8 cellular contexts compared by ENCODE assay signal in genomic region chr2:54394392-54394791, GRCh38.
A peak's percentile ranks its signal among the peaks of the same experiment; 100 is the strongest.
DNase-seq lines count a peak whose midpoint lies in the region; ATAC-seq and TF ChIP-seq lines count a peak whose summit lies in the region.

No MANE protein-coding gene starts in this region.

- TF ChIP-seq POLR2A in GM18505 (IDR thresholded peaks at IDR 0.05; ENCODE audit: borderline replicate concordance, extremely low read depth, insufficient read depth, insufficient read length): no peak

- no peak for TF ChIP-seq CTCF in hepatocyte (IDR thresholded peaks at IDR 0.05; ENCODE audit: poor library complexity)

- ATAC-seq in GM18505 (IDR thresholded peaks at IDR 0.05; ENCODE audit: unreplicated experiment) (peak; percentile 68), GM21367 (IDR thresholded peaks at IDR 0.05; ENCODE audit: unreplicated experiment) (peak; percentile 72), HG03520 (IDR thresholded peaks at IDR 0.05; ENCODE audit: unreplicated experiment) (peak; percentile 63), HG03045 (IDR thresholded peaks at IDR 0.05; ENCODE audit: unreplicated experiment) (no peak)

- H3K4me2 ChIP-seq in hepatocyte: no peak overlapping the region

- no peaks in the 10 kb centered on the region for H3K9me3 ChIP-seq in hepatocyte (ENCODE audit: low read depth)

- H3K36me3 ChIP-seq in hepatocyte (replicated peaks; ENCODE audit: insufficient read depth, low read depth): no peaks in the 10 kb centered on the region

- no peak overlapping the region for H2AFZ ChIP-seq in hepatocyte

- no peaks in the 10 kb centered on the region for H3K27me3 ChIP-seq in hepatocyte

- H3K79me2 ChIP-seq in hepatocyte: no peaks in the 10 kb centered on the region

- H3K9me2 ChIP-seq in hepatocyte (replicated peaks; ENCODE audit: insufficient read depth): no peaks in the 10 kb centered on the region

- no peak overlapping the region for H3K27ac ChIP-seq in hepatocyte

- no peaks in the 10 kb centered on the region for H4K20me1 ChIP-seq in hepatocyte (ENCODE audit: insufficient read depth, poor library complexity, severe bottlenecking)

- peak; percentile 12 for DNase-seq in fibroblast of gingiva (ENCODE audit: low read depth)
- no peak for DNase-seq in NCI-H1694 treated with DMSO at 0.1 percent for 48 hours (lab: John Stamatoyannopoulos, UW)
- DNase-seq in hepatocyte (ENCODE audit: low spot score): no peak
- no peak for DNase-seq in 8988T

- no peaks in the 10 kb centered on the region for H3K4me1 ChIP-seq in hepatocyte (ENCODE audit: insufficient read depth)

- 62% methylated on average over 5 of the region's 5 CpGs for WGBS in hepatocyte (ENCODE audit: low lambda C conversion rate, missing lambda C conversion rate)

- H3K4me3 ChIP-seq in hepatocyte: no peak overlapping the region
